Comparison of ENCODE assay signal across 1 cellular context in the genomic region with DNA sequence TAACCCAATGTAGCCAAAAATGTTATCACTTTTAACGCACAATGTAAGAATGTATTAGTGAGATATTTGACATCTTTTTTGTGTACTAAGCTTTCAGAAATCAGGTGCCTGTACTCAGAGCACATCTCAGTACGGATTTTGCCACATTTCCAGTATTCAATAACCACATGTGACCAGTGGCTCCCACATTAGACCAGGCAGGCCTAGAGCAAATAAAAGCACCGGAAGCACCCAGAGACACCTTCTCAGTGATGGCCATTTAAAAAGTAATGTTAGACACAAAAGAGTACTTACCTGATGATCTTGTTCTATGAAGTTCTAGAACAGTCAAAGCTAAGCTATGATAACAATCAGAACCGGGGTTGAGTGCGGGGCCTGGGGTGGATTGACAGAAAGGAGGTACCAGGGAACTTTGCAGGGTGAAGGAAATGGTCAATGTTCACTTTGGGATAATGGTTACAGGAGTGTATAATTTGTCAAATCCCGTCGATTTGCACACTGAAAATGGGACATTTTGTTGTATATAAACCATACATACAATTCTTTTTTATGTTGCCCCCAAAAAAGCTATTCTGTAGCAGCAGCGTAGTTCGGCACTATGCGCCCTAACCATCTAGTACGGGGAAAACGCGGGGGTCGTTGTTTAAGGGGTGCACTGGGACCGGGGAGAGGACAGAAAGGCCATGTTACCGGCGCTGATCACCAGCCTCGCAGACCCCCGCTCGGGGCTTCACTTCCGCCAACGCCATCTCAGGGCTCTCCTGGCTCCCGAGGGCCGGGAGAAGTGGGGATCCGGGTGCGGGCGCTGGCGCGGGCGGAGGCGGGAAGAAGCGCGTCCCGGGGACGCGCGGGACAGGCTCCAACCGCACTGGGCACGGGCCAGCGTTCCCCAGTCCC.
TF ChIP-seq lines count a peak whose summit lies in the region.

No MANE protein-coding gene starts in this region.

TF ChIP-seq in H1, 55 proteins besides CTCF, POLR2A, EP300 and RAD21:
- TF ChIP-seq RFX5 (IDR thresholded peaks at IDR 0.05; ENCODE audit: borderline replicate concordance, low read depth, low read length), result no peak
- no peak for TF ChIP-seq SP4 (IDR thresholded peaks at IDR 0.05; ENCODE audit: low read length)
- TF ChIP-seq RNF2 (IDR thresholded peaks at IDR 0.05; ENCODE audit: borderline replicate concordance, low read depth, low read length, missing control alignments, poor library complexity, severe bottlenecking), result no peak
- TF ChIP-seq, protein P1, sequence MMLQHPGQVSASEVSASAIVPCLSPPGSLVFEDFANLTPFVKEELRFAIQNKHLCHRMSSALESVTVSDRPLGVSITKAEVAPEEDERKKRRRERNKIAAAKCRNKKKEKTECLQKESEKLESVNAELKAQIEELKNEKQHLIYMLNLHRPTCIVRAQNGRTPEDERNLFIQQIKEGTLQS (IDR thresholded peaks at IDR 0.05; ENCODE audit: insufficient read depth, low read depth, low read length), result no peak
- no peak for TF ChIP-seq SIX5 (IDR thresholded peaks at IDR 0.05; ENCODE audit: low read depth, low read length)
